In genomic region chr20:63553933-63554290, GRCh38 we compare ENCODE assay signal across 1 cellular context.
A peak's percentile ranks its signal among the peaks of the same experiment; 100 is the strongest.
TF ChIP-seq lines count a peak whose summit lies in the region.

Gene FNDC11, plus strand, starts transcription at chr20:63554159. Its CDS starts 1,505 bp downstream, at chr20:63555664.

TF ChIP-seq in GM23338, 12 proteins besides CTCF, POLR2A, EP300 and RAD21 (continued from another document):
- TF ChIP-seq CREB1 (CRISPR knock-in tag; IDR thresholded peaks at IDR 0.05; ENCODE audit: low read depth) (peak; percentile 9; the same call in 1 of the 2 replicates), EZH2phosphoT487 (IDR thresholded peaks at IDR 0.05; ENCODE audit: unreplicated experiment) (no peak)
